In the genomic region with DNA sequence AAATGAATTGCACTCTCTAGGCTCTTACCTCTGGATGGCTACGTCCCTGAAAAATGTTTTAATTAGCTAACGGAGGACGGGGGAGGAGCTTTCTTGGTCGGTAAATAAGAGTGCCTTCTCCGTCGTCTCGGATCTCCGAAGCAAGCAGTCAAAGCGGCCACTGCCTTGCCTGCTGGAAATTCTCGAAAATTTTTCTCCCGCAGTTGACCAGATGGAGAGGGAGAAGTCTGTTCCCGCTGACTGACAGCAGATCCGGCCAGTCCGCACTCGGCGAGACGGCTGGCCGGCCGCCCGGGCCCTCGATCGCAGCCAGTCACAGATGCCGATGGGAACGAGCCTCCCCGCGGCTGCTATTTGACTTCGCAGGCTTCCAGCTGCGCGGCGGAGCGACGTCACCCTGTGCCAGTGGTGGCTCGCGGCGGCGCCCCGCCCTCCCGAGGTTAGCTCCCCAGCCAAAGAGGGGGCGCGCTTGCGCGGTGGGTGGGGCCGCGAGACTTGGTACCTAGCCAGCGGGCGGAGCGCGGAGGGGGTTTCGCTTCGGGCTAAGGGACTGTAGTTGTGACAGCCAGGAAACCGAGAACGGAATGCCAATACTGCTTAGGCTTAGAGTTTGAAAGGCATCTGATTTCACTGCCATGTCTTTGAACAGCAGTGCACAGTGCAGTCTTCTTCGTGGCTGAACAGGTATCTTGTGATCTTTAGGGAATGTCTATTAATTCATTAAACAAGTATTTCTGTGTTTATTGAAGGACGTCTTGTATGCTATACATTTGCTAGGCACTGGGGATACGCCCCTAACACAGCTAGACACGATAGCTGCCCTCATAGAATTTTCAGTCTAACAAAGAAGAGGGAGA, we compare ENCODE assay signal across 8 cellular contexts. TPM values are rescaled to one million over a fixed set of nuclear protein-coding genes. Genes with fewer than 3 reads are reported as not detected.
DNase-seq lines count a peak whose midpoint lies in the region; ATAC-seq lines count a peak whose summit lies in the region.

A gene (minus strand): TSS at position 184 of the 857 bp plus-strand sequence. CDS start 5,978 bp downstream, outside the sequence.

- DNase-seq in COLO829 (ENCODE audit: low spot score) (peak; percentile 90), HT1080 (ENCODE audit: low read depth) (peak; percentile 99), NOMO-1 treated with DMSO at 0.1 percent for 48 hours (lab: John Stamatoyannopoulos, UW; ENCODE audit: unreplicated experiment) (peak; percentile 99), medulla oblongata (ENCODE audit: extremely low spot score) (peak; percentile 99)
- DNase-seq in activated CD8-positive, alpha-beta memory T cell treated with anti-CD3 and anti-CD28 coated beads for 4 hours (ENCODE audit: low read depth in 2 of 2) = peak; percentile 97
- DNase-seq in effector memory CD4-positive, alpha-beta T cell = peak; percentile 98 to 99 (median 98)
- peak; percentile 98 for DNase-seq in stimulated activated CD8-positive, alpha-beta memory T cell treated with anti-CD3 and anti-CD28 coated beads, Interleukin-12 subunit alpha, Interleukin-12 subunit beta, amount 100 ng/mL, for 1 hour (ENCODE audit: low read depth)

- H3K9me3 ChIP-seq in effector memory CD4-positive, alpha-beta T cell (ENCODE audit: control insufficient read depth, low read length) = no peaks in the 10 kb centered on the region

- H3K4me1 ChIP-seq in effector memory CD4-positive, alpha-beta T cell (ENCODE audit: control insufficient read depth, insufficient read depth, low read length, poor library complexity, severe bottlenecking) = peaks cover 13% of the 10 kb centered on the region

- H3K36me3 ChIP-seq in effector memory CD4-positive, alpha-beta T cell (ENCODE audit: control insufficient read depth, insufficient read depth, low read length) = no peaks in the 10 kb centered on the region

- ATAC-seq in GM21360 (IDR thresholded peaks at IDR 0.05; ENCODE audit: unreplicated experiment) = peak; percentile 81

- H3K27ac ChIP-seq in effector memory CD4-positive, alpha-beta T cell (ENCODE audit: insufficient read depth, low read length, poor library complexity, severe bottlenecking) = peak within 1 kb of the TSS; percentile 95

- H3K27me3 ChIP-seq in effector memory CD4-positive, alpha-beta T cell (replicated peaks; ENCODE audit: control insufficient read depth, insufficient read depth, low read length, poor library complexity, severe bottlenecking) = no peaks in the 10 kb centered on the region

- peak within 1 kb of the TSS; percentile 77 for H3K4me3 ChIP-seq in effector memory CD4-positive, alpha-beta T cell (ENCODE audit: insufficient read depth, low read depth, low read length, poor library complexity, severe bottlenecking)

RNA-seq across cellular contexts. Expression of the gene that starts here (rescaled TPM):
- 5.0 and 7.6 TPM in 2 replicates for total RNA-seq in HT1080 (2014; rRNA removed; shearing (Covaris generic))
- 3.7 and 6.7 TPM in 2 replicates for polyA plus RNA-seq in HT1080 (2015; cell fraction: cytosol; rRNA removed)
- polyA plus RNA-seq in HT1080 (2015; cell fraction: nucleus; rRNA removed) = 9.1 and 12.6 TPM in 2 replicates

Comparison
In these comparisons a context has a peak if more than half of its experiments do, and no peak if none do; other contexts are left out.
1. Peak in every context shown above with its lines: DNase-seq, ATAC-seq, H3K4me3 ChIP-seq and H3K27ac ChIP-seq.